Comparison of ENCODE assay signal across 18 cellular contexts in the genomic region with DNA sequence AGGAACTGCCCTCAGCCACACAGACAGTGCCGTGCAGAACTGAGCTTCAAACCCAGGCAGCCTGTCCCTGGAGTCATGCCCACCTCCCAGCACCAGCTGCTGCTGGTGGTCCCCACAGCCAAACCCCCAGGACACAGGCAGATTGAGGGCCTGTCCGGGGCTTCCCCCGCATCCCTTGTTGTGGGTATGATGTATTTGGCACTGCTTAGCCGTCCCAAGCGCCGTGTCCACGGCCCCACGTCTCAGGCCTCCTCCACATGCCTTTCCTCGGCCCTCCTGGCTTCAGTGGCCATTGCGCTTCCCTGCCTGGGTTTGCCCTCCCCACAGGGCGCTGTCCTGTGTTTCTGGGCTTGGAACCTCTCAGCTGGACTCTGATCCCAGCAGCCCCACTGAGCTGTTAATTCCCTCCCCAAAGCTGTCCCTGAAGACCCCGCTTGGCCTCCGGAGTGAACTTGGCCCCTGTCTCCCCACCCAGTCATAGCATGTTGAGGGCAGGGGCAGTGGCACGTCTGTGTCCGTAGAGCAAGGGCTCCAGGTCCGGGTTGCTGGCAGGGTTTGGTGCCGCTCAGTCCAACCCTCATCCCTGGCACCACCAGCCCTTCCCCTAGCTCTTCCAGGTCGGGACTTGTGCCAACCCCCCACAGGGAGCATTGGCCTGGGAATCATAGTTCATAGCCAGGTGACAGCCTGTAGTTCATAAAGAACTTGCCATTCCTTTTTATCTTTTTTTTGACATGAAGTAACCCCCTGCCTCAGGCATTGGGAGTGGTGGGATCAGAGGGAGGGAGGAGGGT.
"Had no signal": no experiment of that assay in that cellular context is flagged by ENCODE, and none has a peak within 500 bp of the region (broad histone marks: within the 10 kb centered on the region; RNA-seq: fewer than 3 reads in every experiment).

No MANE protein-coding gene starts in this region.

- H3K79me2 ChIP-seq: hepatocyte had no signal

- ATAC-seq: activated CD8-positive, alpha-beta T cell treated with anti-CD3 and anti-CD28 coated beads, Interleukin-2, amount 10 ng/mL, durations not matched to agents 7 days and 5 days; gastroesophageal sphincter; natural killer cell had no signal

- H3K27ac ChIP-seq: epithelial cell of prostate, gastroesophageal sphincter, hepatocyte, prostate gland, stomach, testis, upper lobe of left lung had no signal

- H3K27me3 ChIP-seq: gastroesophageal sphincter, hepatocyte, stomach, testis, upper lobe of left lung had no signal

- H3K4me2 ChIP-seq: hepatocyte had no signal

- H3K4me3 ChIP-seq: gastroesophageal sphincter, hepatocyte, prostate gland, stomach, testis, upper lobe of left lung had no signal

- H2AFZ ChIP-seq: hepatocyte had no signal

- DNase-seq: activated CD4-positive, alpha-beta T cell treated with anti-CD3 and anti-CD28 coated beads, Interleukin-2, amount 10 ng/mL, durations not matched to agents 24 days and 14 days; activated CD4-positive, CD25-positive, alpha-beta regulatory T cell; activated CD8-positive, alpha-beta memory T cell treated with anti-CD3 and anti-CD28 coated beads, Interleukin-2, amount 50 U/mL, for 48 hours; activated CD8-positive, alpha-beta T cell treated with anti-CD3 and anti-CD28 coated beads, Interleukin-2, amount 10 ng/mL, durations not matched to agents 7 days and 5 days; activated naive CD8-positive, alpha-beta T cell treated with anti-CD3 and anti-CD28 coated beads for 36 hours; dermis blood vessel endothelial cell; islet precursor cell; mesendoderm; natural killer cell; stimulated activated CD4-positive, alpha-beta T cell treated with anti-CD3 and anti-CD28 coated beads, Interleukin-12 subunit alpha, Interleukin-12 subunit beta, amount 100 ng/mL, for 4 hours; stimulated activated CD4-positive, alpha-beta T cell treated with anti-CD3 and anti-CD28 coated beads, Interleukin-2, amount 100 ng/mL, for 24 hours; stomach; testis had no signal

- H3K4me1 ChIP-seq: prostate gland, testis, upper lobe of left lung had no signal

- H3K9me3 ChIP-seq: gastroesophageal sphincter, prostate gland, stomach, testis, upper lobe of left lung had no signal
